Comparison of ENCODE assay signal across 8 cellular contexts in the genomic region with DNA sequence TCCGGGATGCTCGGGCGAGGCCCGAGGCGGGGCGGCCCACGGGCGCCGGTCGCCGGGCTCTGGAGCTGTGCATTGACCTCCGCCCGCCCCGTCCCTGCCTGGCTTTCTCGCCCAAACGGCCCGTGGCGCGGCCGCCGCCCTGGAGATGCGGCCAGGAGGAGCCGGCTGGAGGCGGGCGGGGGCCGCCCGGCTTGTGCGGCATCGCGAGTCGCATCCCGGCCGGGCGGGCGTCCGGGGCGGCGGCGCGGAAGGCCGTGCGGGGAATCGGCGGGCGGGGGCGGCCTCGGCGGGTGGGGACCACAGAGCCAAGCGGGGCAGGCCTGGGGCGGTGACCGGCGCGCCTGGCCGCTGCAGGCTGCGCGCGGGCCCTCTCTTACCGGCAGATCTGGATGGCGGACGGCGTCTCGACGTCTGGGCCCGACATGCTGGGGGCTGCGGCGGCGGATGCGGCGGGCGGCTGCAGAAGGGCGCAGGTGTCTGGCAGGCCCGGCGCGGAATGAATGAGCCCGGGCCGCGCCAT. TPM values are rescaled to one million over a fixed set of nuclear protein-coding genes. Genes with fewer than 3 reads are reported as not detected.
A peak's percentile ranks its signal among the peaks of the same experiment; 100 is the strongest.
DNase-seq lines count a peak whose midpoint lies in the region; ATAC-seq, FAIRE-seq and TF ChIP-seq lines count a peak whose summit lies in the region.

No MANE protein-coding gene starts in this region.

- peaks cover 14% of the 10 kb centered on the region for H3K4me1 ChIP-seq in astrocyte (ENCODE audit: insufficient read depth, low read length)
- peaks cover 0 to 18% (median 2%) of the 10 kb centered on the region in 4 donors for H3K4me1 ChIP-seq in right lobe of liver
- no peaks in the 10 kb centered on the region for H3K4me1 ChIP-seq in aorta (ENCODE audit: control insufficient read depth in 1 of 2, insufficient read depth in 2 of 2, low read length in 2 of 2)

- H3K9ac ChIP-seq in astrocyte (ENCODE audit: low read length) = peak overlapping the region; percentile 85

- H2AFZ ChIP-seq in astrocyte (ENCODE audit: low read depth, low read length) = peak overlapping the region; percentile 62

- H3K9me3 ChIP-seq in astrocyte (ENCODE audit: insufficient read depth, low read depth, low read length) (no peaks in the 10 kb centered on the region), right lobe of liver (no peaks in the 10 kb centered on the region), aorta (ENCODE audit: control insufficient read depth, low read length) (no peaks in the 10 kb centered on the region)

- H3K27ac Mint-ChIP-seq in astrocyte (ENCODE audit: unreplicated experiment) = no peak overlapping the region

- no peak for TF ChIP-seq POLR2A in right lobe of liver (IDR thresholded peaks at IDR 0.05)

- H3K4me2 ChIP-seq in astrocyte (ENCODE audit: low read length) = peak overlapping the region; percentile 98

- H3K36me3 ChIP-seq in astrocyte (ENCODE audit: insufficient read depth, low read length) (no peaks in the 10 kb centered on the region), right lobe of liver (no peaks in the 10 kb centered on the region), aorta (ENCODE audit: control insufficient read depth in 1 of 2, insufficient read depth in 2 of 2, low read length in 1 of 2) (no peaks in the 10 kb centered on the region)

- peak; percentile 35 for ATAC-seq in GM18870 (IDR thresholded peaks at IDR 0.05; ENCODE audit: unreplicated experiment)
- peak; percentile 20 for ATAC-seq in HG03457 (IDR thresholded peaks at IDR 0.05; ENCODE audit: unreplicated experiment)
- ATAC-seq in right lobe of liver = peak in 1 of 4 donors; percentile 4
- ATAC-seq in aorta (ENCODE audit: low FRiP score) = peak; percentile 51
- no peak for ATAC-seq in HG03108 (IDR thresholded peaks at IDR 0.05; ENCODE audit: unreplicated experiment)

- WGBS in right lobe of liver (ENCODE audit: insufficient coverage, low coverage, low lambda C conversion rate, missing lambda C conversion rate) = 0% methylated on average over 11 of the region's 77 CpGs
- WGBS in aorta, 2 donors = 0 to 1% methylated on average over 47 to 77 of the region's 77 CpGs

- peak overlapping the region; percentile 76 for H3K4me3 ChIP-seq in astrocyte (ENCODE audit: insufficient read depth, low read depth, low read length)
- H3K4me3 ChIP-seq in right lobe of liver = peak overlapping the region; percentile 49 to 80 (median 63)
- peak overlapping the region; percentile 38 to 69 for H3K4me3 ChIP-seq in aorta (ENCODE audit: low read length in 2 of 2)

- H3K79me2 ChIP-seq in astrocyte (ENCODE audit: insufficient read depth, low read length) = peaks cover 38% of the 10 kb centered on the region

- FAIRE-seq in astrocyte (lab: Jason Lieb, UNC) = no peak

- peaks cover 15% of the 10 kb centered on the region for H3K4me1 Mint-ChIP-seq in astrocyte (ENCODE audit: low read depth, unreplicated experiment)

- peaks cover 6% of the 10 kb centered on the region for H3K27me3 Mint-ChIP-seq in astrocyte (ENCODE audit: low read depth, unreplicated experiment)

- no peak for TF ChIP-seq CTCF in astrocyte (IDR thresholded peaks at IDR 0.05; ENCODE audit: insufficient read depth, low read depth, low read length)
- TF ChIP-seq CTCF in right lobe of liver (IDR thresholded peaks at IDR 0.05) = no peak

- H3K4me3 Mint-ChIP-seq in astrocyte (ENCODE audit: unreplicated experiment) = peak overlapping the region; percentile 85

- no peaks in the 10 kb centered on the region for H3K9me3 Mint-ChIP-seq in astrocyte (ENCODE audit: unreplicated experiment)

- H3K27ac ChIP-seq in astrocyte (ENCODE audit: low read depth, low read length) = peak overlapping the region; percentile 19
- H3K27ac ChIP-seq in right lobe of liver = peak overlapping the region in 2 of 3 donors; percentile 88 to 97
- H3K27ac ChIP-seq in aorta (ENCODE audit: low read depth in 1 of 2, low read length in 2 of 2) = peak overlapping the region in 1 of 2 donors; percentile 45

- DNase-seq in 8988T (peak; percentile 15), astrocyte (ENCODE audit: low read depth) (no peak), right lobe of liver (no peak), aorta (no peak), NCI-H2107 treated with DMSO at 0.1 percent for 48 hours (lab: John Stamatoyannopoulos, UW; ENCODE audit: unreplicated experiment) (no peak)

- H3K36me3 Mint-ChIP-seq in astrocyte (ENCODE audit: low read depth, unreplicated experiment) = no peaks in the 10 kb centered on the region

- intact Hi-C loops in right lobe of liver (cut with DNase I) = no loop called here
- intact Hi-C loops in aorta (cut with DNase I) = no loop called here

- H3K27me3 ChIP-seq in astrocyte (ENCODE audit: insufficient read depth, low read length) = peaks cover 2% of the 10 kb centered on the region
- H3K27me3 ChIP-seq in right lobe of liver = no peaks in the 10 kb centered on the region
- no peaks in the 10 kb centered on the region for H3K27me3 ChIP-seq in aorta (ENCODE audit: control insufficient read depth in 1 of 2, insufficient read depth in 2 of 2, low read length in 1 of 2)

- peaks cover 20% of the 10 kb centered on the region for H4K20me1 ChIP-seq in astrocyte (ENCODE audit: insufficient read depth, low read length)

RNA-seq across cellular contexts. Expression of a gene that starts 0.6 kb away (rescaled TPM):
- total RNA-seq in astrocyte (75.6 and 91.1 TPM in 2 replicates), right lobe of liver (10 to 100 TPM; 10.8 to 19.7 (median 14.1) TPM), aorta (10 to 100 TPM; 12.5 to 20.9 TPM)
- polyA plus RNA-seq in aorta = 10 to 100 TPM; 14.4 to 22.6 TPM

RNA-seq across cellular contexts. Expression of a gene that starts 26.8 kb away (rescaled TPM):
- total RNA-seq in astrocyte (0.94 and 3.0 TPM in 2 replicates), right lobe of liver (1 to 10 TPM in 1 of 6 experiments, under 1 TPM in 2, not detected in 3; 0.27 to 1.2 (median 0.68) TPM), aorta (under 1 TPM in 1 of 2 donors, not detected in 1; 0.49 TPM)
- polyA plus RNA-seq in aorta = 1 to 10 TPM in 1 of 2 donors, not detected in 1; 1.4 TPM

RNA-seq across cellular contexts. Expression of a gene that starts 31.6 kb away (rescaled TPM):
- 0.66 and 0.96 TPM in 2 replicates for total RNA-seq in astrocyte
- total RNA-seq in right lobe of liver = 100 to 1,000 TPM in 4 of 6 experiments, 10 to 100 TPM in 2; 81.6 to 149 (median 120) TPM
- under 1 TPM; 0.29 to 0.84 TPM for total RNA-seq in aorta
- 10 to 100 TPM in 1 of 2 donors, under 1 TPM in 1; 0.54 to 28.7 TPM for polyA plus RNA-seq in aorta

Comparison
In these comparisons a context has a peak if more than half of its experiments do, and no peak if none do; other contexts are left out.
1. RNA of a gene that starts 31.6 kb away (total RNA-seq): 81.6 to 149 TPM in right lobe of liver; 0.29 to 0.84 TPM in aorta and 0.66 to 0.96 TPM in astrocyte; every median in the first group is over 10 times any median in the second.
2. Peak in every context shown above with its lines, with median percentiles within 50 percentile points of each other: H3K4me3 ChIP-seq.